12 cellular contexts compared by ENCODE assay signal in the genomic region with DNA sequence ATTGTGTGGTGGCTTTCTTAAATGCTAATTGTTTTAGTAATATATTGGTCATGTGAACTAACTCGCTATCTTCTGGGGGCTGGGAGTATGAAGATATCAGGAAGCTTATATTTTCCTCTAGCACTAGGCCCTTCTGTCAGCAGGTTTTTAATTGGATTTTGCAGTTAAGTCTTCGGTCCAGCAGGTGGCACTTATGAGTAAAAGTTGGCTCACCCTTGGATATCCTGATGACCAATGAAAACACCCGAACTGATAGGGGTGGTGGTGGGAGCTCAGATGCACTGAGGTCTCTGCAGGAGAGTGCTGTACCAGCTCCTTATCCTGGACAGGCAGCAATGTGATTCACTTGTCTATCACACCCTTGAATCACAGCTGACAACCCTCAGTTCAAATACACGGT.
DNase-seq lines count a peak whose midpoint lies in the region; ATAC-seq and TF ChIP-seq lines count a peak whose summit lies in the region.
"Had no signal": no experiment of that assay in that cellular context is flagged by ENCODE, and none has a peak within 500 bp of the region (broad histone marks: within the 10 kb centered on the region; RNA-seq: fewer than 3 reads in every experiment).

No MANE protein-coding gene starts in this region.

- TF ChIP-seq POLR2A in spleen (IDR thresholded peaks at IDR 0.05) = no peak

- intact Hi-C loops in spleen (cut with DNase I; ENCODE audit: low total_unique reads) = no loop called here

- CTCF ChIA-PET in HEK293 (lab: Yijun Ruan, JAX) = interaction anchor here (0.5 to 1.4 kb wide), 5 partner anchors 10 to 1404 kb away, joined by 3 to 5 read pairs (median 4); no protein-coding TSS in a partner anchor

- TF ChIP-seq CTCF in GM12864 (IDR thresholded peaks at IDR 0.05; ENCODE audit: low read depth, low read length, missing control alignments) (peak; percentile 10), HEK293 (tag by site-specific recombination; IDR thresholded peaks at IDR 0.05) (no peak), spleen (IDR thresholded peaks at IDR 0.05 in 8 of 11, conservative IDR thresholded peaks at IDR 0.05 in 3 of 11) (peak in 1 of 11 experiments; percentile 12)

- no peaks in the 10 kb centered on the region for H3K36me3 ChIP-seq in HEK293 (ENCODE audit: control insufficient read depth in 2 of 2, insufficient read depth in 1 of 2, low read length in 2 of 2)
- H3K36me3 ChIP-seq in spleen = no peaks in the 10 kb centered on the region

- H3K4me3 ChIP-seq in GM12864 (ENCODE audit: low read depth, low read length) = no peak overlapping the region
- no peak overlapping the region for H3K4me3 ChIP-seq in HEK293 (ENCODE audit: low read depth, low read length)
- no peak overlapping the region for H3K4me3 ChIP-seq in spleen
- H3K4me3 ChIP-seq: skin epidermis had no signal

- DNase-seq in GM12864 (ENCODE audit: low read depth) (no peak), RPMI8226 (peak; percentile 2), left lobe of liver (ENCODE audit: low spot score) (no peak), cerebellar cortex (ENCODE audit: low spot score) (no peak), spleen (no peak)
- DNase-seq in stimulated activated CD4-positive, alpha-beta T cell treated with anti-CD3 and anti-CD28 coated beads, Interleukin-15, amount 100 ng/mL, for 24 hours = no peak
- DNase-seq: activated CD4-positive, alpha-beta T cell treated with anti-CD3 and anti-CD28 coated beads, Interleukin-2, amount 50 U/mL, for 4 hours; caudate nucleus; NCI-H748 treated with DMSO at 0.1 percent for 48 hours had no signal

- POLR2A ChIA-PET in HEK293 (lab: Yijun Ruan, JAX) = no interaction called here

- H3K27ac ChIP-seq in HEK293 (ENCODE audit: extremely low read depth, low read depth, low read length) (no peak overlapping the region), spleen (no peak overlapping the region)
- H3K27ac ChIP-seq: skin epidermis had no signal

- H3K9me3 ChIP-seq in HEK293 (ENCODE audit: control insufficient read depth, insufficient read depth, low read depth, low read length) (no peaks in the 10 kb centered on the region; the same call in 1 of the 2 replicates), spleen (no peaks in the 10 kb centered on the region)

- H3K4me1 ChIP-seq in HEK293 (ENCODE audit: control insufficient read depth, insufficient read depth, low read length) (no peaks in the 10 kb centered on the region), spleen (no peaks in the 10 kb centered on the region)

- ATAC-seq in left lobe of liver (peak; percentile 46), HG03196 (IDR thresholded peaks at IDR 0.05; ENCODE audit: unreplicated experiment) (no peak)

- WGBS in spleen, 5 donors = 38 to 53% (median 52%) methylated on average over 4 of the region's 4 CpGs

- H3K27me3 ChIP-seq in spleen (replicated peaks in 1 of 7) = peaks cover 0 to 4% (median 0%) of the 10 kb centered on the region in 7 donors

TF ChIP-seq in HEK293, 187 proteins besides CTCF, POLR2A, EP300 and RAD21:
- TF ChIP-seq ZNF654 (tag by site-specific recombination; IDR thresholded peaks at IDR 0.05; ENCODE audit: low read depth) (peak; percentile 41), ZNF501 (tag by site-specific recombination; IDR thresholded peaks at IDR 0.05) (no peak), ZNF16 (tag by site-specific recombination; IDR thresholded peaks at IDR 0.05; ENCODE audit: low read depth) (no peak), ZNF660 (tag by site-specific recombination; IDR thresholded peaks at IDR 0.05) (peak; percentile 35; the same call in 1 of the 2 replicates), KLF9 (tag by site-specific recombination; IDR thresholded peaks at IDR 0.05; ENCODE audit: low read depth) (no peak)
- TF ChIP-seq, protein P1, sequence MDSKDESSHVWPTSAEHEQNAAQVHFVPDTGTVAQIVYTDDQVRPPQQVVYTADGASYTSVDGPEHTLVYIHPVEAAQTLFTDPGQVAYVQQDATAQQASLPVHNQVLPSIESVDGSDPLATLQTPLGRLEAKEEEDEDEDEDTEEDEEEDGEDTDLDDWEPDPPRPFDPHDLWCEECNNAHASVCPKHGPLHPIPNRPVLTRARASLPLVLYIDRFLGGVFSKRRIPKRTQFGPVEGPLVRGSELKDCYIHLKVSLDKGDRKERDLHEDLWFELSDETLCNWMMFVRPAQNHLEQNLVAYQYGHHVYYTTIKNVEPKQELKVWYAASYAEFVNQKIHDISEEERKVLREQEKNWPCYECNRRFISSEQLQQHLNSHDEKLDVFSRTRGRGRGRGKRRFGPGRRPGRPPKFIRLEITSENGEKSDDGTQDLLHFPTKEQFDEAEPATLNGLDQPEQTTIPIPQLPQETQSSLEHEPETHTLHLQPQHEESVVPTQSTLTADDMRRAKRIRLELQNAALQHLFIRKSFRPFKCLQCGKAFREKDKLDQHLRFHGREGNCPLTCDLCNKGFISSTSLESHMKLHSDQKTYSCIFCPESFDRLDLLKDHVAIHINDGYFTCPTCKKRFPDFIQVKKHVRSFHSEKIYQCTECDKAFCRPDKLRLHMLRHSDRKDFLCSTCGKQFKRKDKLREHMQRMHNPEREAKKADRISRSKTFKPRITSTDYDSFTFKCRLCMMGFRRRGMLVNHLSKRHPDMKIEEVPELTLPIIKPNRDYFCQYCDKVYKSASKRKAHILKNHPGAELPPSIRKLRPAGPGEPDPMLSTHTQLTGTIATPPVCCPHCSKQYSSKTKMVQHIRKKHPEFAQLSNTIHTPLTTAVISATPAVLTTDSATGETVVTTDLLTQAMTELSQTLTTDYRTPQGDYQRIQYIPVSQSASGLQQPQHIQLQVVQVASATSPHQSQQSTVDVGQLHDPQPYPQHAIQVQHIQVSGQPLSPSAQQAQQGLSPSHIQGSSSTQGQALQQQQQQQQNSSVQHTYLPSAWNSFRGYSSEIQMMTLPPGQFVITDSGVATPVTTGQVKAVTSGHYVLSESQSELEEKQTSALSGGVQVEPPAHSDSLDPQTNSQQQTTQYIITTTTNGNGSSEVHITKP (tag by site-specific recombination; IDR thresholded peaks at IDR 0.05) = no peak
TF ChIP-seq in HEK293: peak in this region for 2.
